ENCODE assay signal across 3 cellular contexts in genomic region chr4:173294444-173294843, GRCh38.
"Had no signal": no experiment of that assay in that cellular context is flagged by ENCODE, and none has a peak within 500 bp of the region (broad histone marks: within the 10 kb centered on the region; RNA-seq: fewer than 3 reads in every experiment).

No MANE protein-coding gene starts in this region.

- H3K4me3 ChIP-seq: GM12878 had no signal

- DNase-seq: GDM1, GF-D8 had no signal
